32 cellular contexts compared by ENCODE assay signal in the genomic region with DNA sequence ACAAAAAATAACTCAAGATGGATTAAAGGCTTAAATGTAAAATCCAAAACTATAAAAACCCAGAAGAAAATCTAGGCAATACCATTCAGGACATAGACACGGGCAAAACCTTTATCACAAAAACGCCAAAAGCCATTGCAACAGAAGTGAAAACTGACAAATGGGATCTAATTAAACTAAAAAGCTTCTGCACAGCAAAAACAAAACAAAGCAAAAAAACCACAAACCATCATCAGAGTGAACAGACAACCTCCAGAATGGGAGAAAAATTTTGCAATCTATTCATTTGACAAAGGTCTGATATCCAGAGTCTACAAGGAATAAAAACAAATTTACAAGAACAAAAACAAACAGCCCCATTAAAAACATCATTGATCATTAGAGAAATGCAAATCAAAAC.
"Had no signal": no experiment of that assay in that cellular context is flagged by ENCODE, and none has a peak within 500 bp of the region (broad histone marks: within the 10 kb centered on the region; RNA-seq: fewer than 3 reads in every experiment).

No MANE protein-coding gene starts in this region.

- ATAC-seq: activated CD8-positive, alpha-beta T cell treated with anti-CD3 and anti-CD28 coated beads for 36 hours; activated naive CD4-positive, alpha-beta T cell treated with anti-CD3 and anti-CD28 coated beads, Interleukin-2, amount 50 U/mL, for 72 hours; activated T-cell treated with anti-CD3 and anti-CD28 coated beads, Interleukin-2, amount 50 U/mL, for 4 hours; activated T-cell treated with anti-CD3 and anti-CD28 coated beads, Interleukin-2, amount 50 U/mL, for 72 hours; activated T-helper 17 cell treated with anti-CD3 and anti-CD28 coated beads, Interleukin-2, amount 50 U/mL, for 72 hours had no signal

- H3K36me3 ChIP-seq: ascending aorta, cardiac muscle cell, colonic mucosa had no signal

- H3K9me3 ChIP-seq: ascending aorta, colonic mucosa had no signal

- H3K4me1 ChIP-seq: ascending aorta, colonic mucosa had no signal

- FAIRE-seq: bronchial epithelial cell, TTC549 had no signal

- DNase-seq: activated B cell treated with CpG ODN at 0.5 μM for 24 hours; activated CD4-positive, alpha-beta memory T cell treated with anti-CD3 and anti-CD28 coated beads for 36 hours; activated CD4-positive, alpha-beta T cell treated with anti-CD3 and anti-CD28 coated beads for 4 hours; activated CD4-positive, alpha-beta T cell treated with anti-CD3 and anti-CD28 coated beads, Interleukin-2, amount 10 ng/mL, durations not matched to agents 24 days and 14 days; activated CD4-positive, alpha-beta T cell treated with anti-CD3 and anti-CD28 coated beads, Interleukin-2, amount 50 U/mL, for 1 hour; activated CD4-positive, alpha-beta T cell treated with anti-CD3 and anti-CD28 coated beads, Interleukin-2, amount 50 U/mL, for 4 hours; activated CD4-positive, CD25-positive, alpha-beta regulatory T cell treated with anti-CD3 and anti-CD28 coated beads, Interleukin-2, amount 50 U/mL, for 72 hours; activated CD8-positive, alpha-beta memory T cell treated with anti-CD3 and anti-CD28 coated beads, Interleukin-2, amount 50 U/mL, for 4 hours; activated CD8-positive, alpha-beta T cell treated with anti-CD3 and anti-CD28 coated beads for 36 hours; activated effector memory CD4-positive, alpha-beta T cell treated with anti-CD3 and anti-CD28 coated beads, Interleukin-2, amount 50 U/mL, for 16 hours; activated gamma-delta T cell treated with Interleukin-2 at 50 U/mL for 16 hours; activated naive CD4-positive, alpha-beta T cell; activated naive CD4-positive, alpha-beta T cell treated with anti-CD3 and anti-CD28 coated beads for 36 hours; activated naive CD4-positive, alpha-beta T cell treated with anti-CD3 and anti-CD28 coated beads, Interleukin-2, amount 50 U/mL, for 16 hours; activated naive CD8-positive, alpha-beta T cell treated with anti-CD3 and anti-CD28 coated beads for 36 hours; activated T-cell treated with anti-CD3 and anti-CD28 coated beads for 4 hours; activated T-cell treated with anti-CD3 and anti-CD28 coated beads, Interleukin-2, amount 50 U/mL, for 1 hour; activated T-cell treated with anti-CD3 and anti-CD28 coated beads, Interleukin-2, amount 50 U/mL, for 4 hours; activated T-cell treated with anti-CD3 and anti-CD28 coated beads, Interleukin-2, amount 50 U/mL, for 72 hours; amygdala; anterior cingulate cortex; caudate nucleus; cerebellar nuclear complex; colonic mucosa; T-helper 9 cell had no signal

- H3K27ac ChIP-seq: ascending aorta, cardiac muscle cell, colonic mucosa, VCaP had no signal

- H3K4me3 ChIP-seq: ascending aorta, cardiac muscle cell, colonic mucosa had no signal

- H3K27me3 ChIP-seq: ascending aorta, cardiac muscle cell, colonic mucosa had no signal
